8 cellular contexts compared by ENCODE assay signal in the genomic region with DNA sequence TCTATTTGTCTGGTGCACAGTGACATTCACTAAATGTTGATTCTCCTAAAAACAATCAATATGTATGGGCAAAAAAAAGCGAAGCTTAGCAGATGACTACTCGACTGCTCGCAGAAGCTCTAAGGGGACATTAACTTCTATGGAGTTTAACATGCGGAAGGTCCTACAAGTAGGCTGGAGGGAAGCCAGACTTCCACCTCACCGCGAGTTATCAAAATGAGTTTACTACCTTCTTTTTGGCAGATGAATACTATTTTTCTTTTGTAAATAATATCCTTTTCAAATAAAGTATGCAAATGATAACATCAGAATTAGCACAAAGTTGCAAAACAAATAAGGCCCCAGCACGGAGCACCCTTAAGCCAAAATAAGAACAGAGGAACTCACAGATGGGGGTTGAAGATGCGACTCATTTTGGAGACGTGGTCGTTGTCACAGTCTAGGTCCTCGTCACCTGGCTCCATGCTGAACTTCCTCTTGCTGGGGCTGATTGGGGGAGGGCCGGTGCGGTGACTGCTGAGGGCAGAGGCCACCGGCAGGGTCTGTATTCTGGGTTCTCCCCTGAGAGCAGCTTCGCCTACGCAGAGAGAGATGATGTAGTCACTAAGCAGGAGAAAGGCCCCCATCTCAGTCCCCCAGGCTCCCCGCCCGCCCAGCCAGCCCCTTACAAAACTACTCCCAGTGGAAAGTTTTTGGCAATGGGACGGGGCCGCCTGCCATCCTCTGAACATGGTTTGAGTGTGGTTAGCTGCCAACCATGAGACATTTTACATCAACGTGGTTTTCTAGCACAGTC. TPM values are rescaled to one million over a fixed set of nuclear protein-coding genes. Genes with fewer than 3 reads are reported as not detected.
A peak's percentile ranks its signal among the peaks of the same experiment; 100 is the strongest.
DNase-seq lines count a peak whose midpoint lies in the region; ATAC-seq and TF ChIP-seq lines count a peak whose summit lies in the region.

No MANE protein-coding gene starts in this region.

- H3K4me3 ChIP-seq in IMR-90 (ENCODE audit: insufficient read depth, low read depth, low read length) = no peak overlapping the region

- peaks cover 17% of the 10 kb centered on the region for H3K36me3 ChIP-seq in IMR-90 (ENCODE audit: control insufficient read depth, insufficient read depth, low read length)

- in situ Hi-C loops in IMR-90 (cut with MboI; ENCODE audit: low sequenced_read_pairs) = loop anchor here (5.0 kb wide), 1 partner anchor 36 kb away; no protein-coding TSS in a partner anchor

- H3K27me3 Mint-ChIP-seq in natural killer cell (ENCODE audit: low read depth in 2 of 2) (no peaks in the 10 kb centered on the region), Calu3 (ENCODE audit: unreplicated experiment) (no peaks in the 10 kb centered on the region)

- peak overlapping the region; percentile 96 for H4K91ac ChIP-seq in IMR-90 (ENCODE audit: insufficient read depth, low read depth, low read length)

- H3K27ac ChIP-seq in IMR-90 (ENCODE audit: insufficient read depth, low read length) (peak overlapping the region; percentile 88), caudate nucleus (ENCODE audit: low read depth, low read length) (peak overlapping the region; percentile 85)

- H4K8ac ChIP-seq in IMR-90 (ENCODE audit: low read depth in 2 of 2, low read length in 2 of 2) = peak overlapping the region; percentile 87 to 95

- CTCF ChIA-PET in GM10248 (lab: Yijun Ruan, JAX) = interaction anchor here (1.2 to 4.5 kb wide), 3 partner anchors 9 to 17 kb away, joined by 4 to 13 read pairs (median 11); no protein-coding TSS in a partner anchor
- CTCF ChIA-PET in IMR-90 (lab: Yijun Ruan, JAX) = no interaction called here
- CTCF ChIA-PET in Calu3 (lab: Charles Lee) = interaction anchor here (0.7 kb wide), 1 partner anchor 109 kb away, joined by 3 read pairs; no protein-coding TSS in a partner anchor

- TF ChIP-seq CTCF in GM10248 (IDR thresholded peaks at IDR 0.05; ENCODE audit: control extremely low read depth, extremely low read depth, low read depth, missing control alignments) (no peak), IMR-90 (conservative IDR thresholded peaks at IDR 0.05; ENCODE audit: low read depth, low read length) (no peak), natural killer cell (IDR thresholded peaks at IDR 0.05) (no peak), Calu3 (IDR thresholded peaks at IDR 0.05; ENCODE audit: unreplicated experiment) (no peak)

- POLR2A ChIA-PET in GM10248 (lab: Yijun Ruan, JAX) = no interaction called here
- POLR2A ChIA-PET in IMR-90 (lab: Charles Lee; ENCODE audit: unreplicated experiment) = no interaction called here

- peaks cover 27% of the 10 kb centered on the region for H3K9me1 ChIP-seq in IMR-90 (ENCODE audit: insufficient read depth, low read length)

- peak overlapping the region; percentile 45 for H3K4me3 Mint-ChIP-seq in natural killer cell
- no peak overlapping the region for H3K4me3 Mint-ChIP-seq in Calu3 (ENCODE audit: low read depth, unreplicated experiment)

- dilution Hi-C loops in IMR-90 (cut with HindIII; ENCODE audit: low sequenced_read_pairs, unreplicated experiment) = no loop called here

- no peaks in the 10 kb centered on the region for H3K27me3 ChIP-seq in IMR-90 (ENCODE audit: control insufficient read depth, insufficient read depth, low read length)

- peak overlapping the region; percentile 100 for H3K23ac ChIP-seq in IMR-90 (ENCODE audit: low read depth, low read length)

- H3K4ac ChIP-seq in IMR-90 (ENCODE audit: low read depth, low read length) = peak overlapping the region; percentile 97

- peak overlapping the region; percentile 79 for H4K5ac ChIP-seq in IMR-90 (ENCODE audit: low read depth, low read length)

- H3K9ac ChIP-seq in IMR-90 (ENCODE audit: low read depth, low read length) = peak overlapping the region; percentile 32

- ATAC-seq in GM21529 (IDR thresholded peaks at IDR 0.05; ENCODE audit: unreplicated experiment) = peak; percentile 91
- ATAC-seq in IMR-90 (ENCODE audit: low read depth) = no peak
- peak in 2 of 3 donors; percentile 43 to 66 for ATAC-seq in natural killer cell

- peaks cover 21 to 70% of the 10 kb centered on the region in 2 experiments for H3K79me1 ChIP-seq in IMR-90 (ENCODE audit: low read depth in 1 of 2, low read length in 2 of 2)

- peaks cover 41 to 45% of the 10 kb centered on the region in 2 donors for H3K4me1 Mint-ChIP-seq in natural killer cell
- peaks cover 13% of the 10 kb centered on the region for H3K4me1 Mint-ChIP-seq in Calu3 (ENCODE audit: low read depth, unreplicated experiment)

- TF ChIP-seq RAD21 in IMR-90 (IDR thresholded peaks at IDR 0.05; ENCODE audit: low read length) = no peak

- peak overlapping the region; percentile 69 to 72 for H3K27ac Mint-ChIP-seq in natural killer cell
- no peak overlapping the region for H3K27ac Mint-ChIP-seq in Calu3 (ENCODE audit: unreplicated experiment)

- peak overlapping the region; percentile 64; the same call in 1 of the 2 replicates for H3K56ac ChIP-seq in IMR-90 (ENCODE audit: extremely low read depth, insufficient read depth, low read length)

- peak overlapping the region; percentile 83; the same call in 2 of the 3 replicates for H2BK15ac ChIP-seq in IMR-90 (ENCODE audit: low read depth, low read length)

- H2BK5ac ChIP-seq in IMR-90 (ENCODE audit: low read depth, low read length, poor library complexity, severe bottlenecking) = peak overlapping the region; percentile 99

- peak overlapping the region; percentile 99 for H2AK5ac ChIP-seq in IMR-90 (ENCODE audit: low read depth, low read length)

- H3K18ac ChIP-seq in IMR-90 (ENCODE audit: low read depth, low read length) = peak overlapping the region; percentile 82

- no peaks in the 10 kb centered on the region for H3K9me3 ChIP-seq in IMR-90 (ENCODE audit: control insufficient read depth, insufficient read depth, low read length)

- peaks cover 18% of the 10 kb centered on the region for H4K20me1 ChIP-seq in IMR-90 (ENCODE audit: insufficient read depth, low read length)

- no TSS peak for BruUV-seq in IMR-90 (replicated peaks; lab: Mats Ljungman, UMichigan)
- no TSS peak for BruUV-seq in Calu3 (replicated peaks; lab: Mats Ljungman, UMichigan)

- H3K9me3 Mint-ChIP-seq in natural killer cell = no peaks in the 10 kb centered on the region
- no peaks in the 10 kb centered on the region for H3K9me3 Mint-ChIP-seq in Calu3 (ENCODE audit: low read depth, unreplicated experiment)

- peak overlapping the region; percentile 95 for H2BK20ac ChIP-seq in IMR-90 (ENCODE audit: low read depth, low read length)

- H2BK120ac ChIP-seq in IMR-90 (ENCODE audit: low read depth, low read length) = peak overlapping the region; percentile 97

- H3K14ac ChIP-seq in IMR-90 (replicated peaks; ENCODE audit: low read depth, low read length) = peak overlapping the region; percentile 94

- H3K4me2 ChIP-seq in IMR-90 (ENCODE audit: low read depth, low read length) = peak overlapping the region; percentile 5; the same call in 1 of the 2 replicates

- WGBS in IMR-90 (ENCODE audit: extremely low coverage in 2 of 2, insufficient read length in 1 of 2), 2 experiments = 44% methylated on average over 6 of the region's 21 CpGs; no CpG with 5 or more reads in 1 of the 2 experiments

- intact Hi-C loops in IMR-90 (cut with micrococcal nuclease) (no loop called here), natural killer cell (cut with micrococcal nuclease) (no loop called here), Calu3 (cut with micrococcal nuclease; ENCODE audit: unreplicated experiment) (no loop called here)

- DNase-seq in GM10248 (ENCODE audit: extremely low spot score) (peak; percentile 86), IMR-90 (peak; percentile 39), caudate nucleus (lab: John Stamatoyannopoulos, UW) (peak in 13 of 61 donors; percentile 19 to 66 (median 46)), natural killer cell (no peak), NCI-H187 (lab: John Stamatoyannopoulos, UW) (no peak), superior temporal gyrus (ENCODE audit: extremely low spot score) (no peak), Calu3 (no peak)

- no peak overlapping the region for H2AFZ ChIP-seq in IMR-90 (replicated peaks; ENCODE audit: low read length, poor library complexity)

- no peak; the same call in 1 of the 2 replicates for TF ChIP-seq POLR2A in IMR-90 (IDR thresholded peaks at IDR 0.05; ENCODE audit: low read depth, low read length)

- H2AK9ac ChIP-seq in IMR-90 (replicated peaks; ENCODE audit: low read depth, low read length, poor library complexity) = peak overlapping the region; percentile 66

- H3K36me3 Mint-ChIP-seq in natural killer cell (no peaks in the 10 kb centered on the region), Calu3 (ENCODE audit: insufficient read depth, unreplicated experiment) (peaks cover 6% of the 10 kb centered on the region)

- H3K4me1 ChIP-seq in IMR-90 (ENCODE audit: control insufficient read depth, insufficient read depth, low read length) = peaks cover 30% of the 10 kb centered on the region

TF ChIP-seq in IMR-90, 13 proteins besides CTCF, POLR2A, EP300 and RAD21:
- TF ChIP-seq, protein P1, sequence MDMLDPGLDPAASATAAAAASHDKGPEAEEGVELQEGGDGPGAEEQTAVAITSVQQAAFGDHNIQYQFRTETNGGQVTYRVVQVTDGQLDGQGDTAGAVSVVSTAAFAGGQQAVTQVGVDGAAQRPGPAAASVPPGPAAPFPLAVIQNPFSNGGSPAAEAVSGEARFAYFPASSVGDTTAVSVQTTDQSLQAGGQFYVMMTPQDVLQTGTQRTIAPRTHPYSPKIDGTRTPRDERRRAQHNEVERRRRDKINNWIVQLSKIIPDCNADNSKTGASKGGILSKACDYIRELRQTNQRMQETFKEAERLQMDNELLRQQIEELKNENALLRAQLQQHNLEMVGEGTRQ (IDR thresholded peaks at IDR 0.05; ENCODE audit: low read depth, low read length) = no peak
- TF ChIP-seq NFE2L2 (IDR thresholded peaks at IDR 0.05; ENCODE audit: low read depth, low read length) = peak; percentile 36; the same call in 1 of the 2 replicates
- TF ChIP-seq MAZ (IDR thresholded peaks at IDR 0.05; ENCODE audit: borderline replicate concordance, low read depth, low read length) = no peak

RNA-seq across cellular contexts. Expression of a gene that starts 42.1 kb away (rescaled TPM):
- total RNA-seq in IMR-90 (2012; rRNA removed) (26.2 and 34.2 TPM in 2 replicates), natural killer cell (10 to 100 TPM; 29.5 to 42.8 (median 34.6) TPM), Calu3 (2022) (49.1 and 51.3 TPM in 2 replicates)
- polyA plus RNA-seq in IMR-90 (2012; rRNA removed) = 35.4 and 45.8 TPM in 2 replicates
- polyA plus RNA-seq in IMR-90 (2012; cell fraction: cytosol; rRNA removed) = 36.0 and 50.5 TPM in 2 replicates
- polyA plus RNA-seq in IMR-90 (2012; cell fraction: nucleus; rRNA removed; ENCODE audit: low replicate concordance) = 72.1 and 93.1 TPM in 2 replicates

Comparison
In these comparisons a context has a peak if more than half of its experiments do, and no peak if none do; other contexts are left out.
1. DNase-seq: peak in GM10248 (single experiment) and IMR-90 (single experiment); none in natural killer cell (single experiment), NCI-H187 (0 of 2), superior temporal gyrus (single experiment) and Calu3 (single experiment).